ENCODE assay signal across 15 cellular contexts in the genomic region with DNA sequence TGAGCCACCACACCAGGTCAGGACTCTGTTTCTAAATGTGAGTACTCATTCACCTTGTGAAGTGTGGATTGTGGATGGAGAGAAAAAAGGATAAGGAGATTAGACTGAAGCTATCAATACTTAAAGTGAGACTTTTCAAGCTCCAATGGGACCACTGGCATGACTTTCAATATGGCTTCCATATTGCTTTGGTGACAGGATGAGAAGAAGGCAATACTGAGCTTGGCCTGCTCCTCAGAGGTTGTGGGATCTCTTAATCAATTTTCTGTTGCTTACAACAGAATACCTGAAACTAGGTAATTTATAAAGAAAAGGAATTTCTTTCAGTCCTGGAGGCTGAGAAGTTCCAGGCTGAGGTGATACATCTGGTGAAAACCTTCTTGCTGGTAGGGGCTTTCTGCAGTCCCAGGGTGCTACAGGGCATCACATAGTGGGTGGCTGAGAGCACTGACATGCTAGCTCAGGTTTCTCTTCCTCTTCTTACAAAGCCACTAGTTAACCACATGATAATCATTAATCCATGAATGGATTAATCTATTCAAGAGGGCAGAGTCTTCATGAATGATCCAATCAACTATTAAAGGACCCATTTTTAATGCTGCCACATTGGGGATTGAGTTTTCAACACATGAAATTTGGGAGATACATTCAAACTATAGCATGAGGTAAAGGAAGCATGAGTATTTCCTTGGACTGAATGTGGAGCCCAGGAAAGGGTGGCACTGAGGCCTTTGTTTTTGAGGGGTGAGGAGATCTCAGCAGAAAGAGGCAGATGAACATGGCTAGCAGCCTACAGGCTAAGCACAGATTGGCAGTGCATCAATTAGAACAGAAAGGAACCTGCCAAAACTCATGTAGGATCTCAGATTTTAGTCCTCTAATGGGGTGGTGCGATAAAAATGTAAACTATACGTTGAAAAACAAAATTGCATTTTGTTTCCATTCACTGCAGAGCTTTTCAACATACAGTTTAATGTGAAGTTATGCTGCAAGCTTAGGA.
DNase-seq lines count a peak whose midpoint lies in the region; ATAC-seq, FAIRE-seq and TF ChIP-seq lines count a peak whose summit lies in the region.
"Had no signal": no experiment of that assay in that cellular context is flagged by ENCODE, and none has a peak within 500 bp of the region (broad histone marks: within the 10 kb centered on the region; RNA-seq: fewer than 3 reads in every experiment).

No MANE protein-coding gene starts in this region.

- FAIRE-seq in small intestine (lab: Jason Lieb, UNC) = no peak

- TF ChIP-seq CTCF in GM12865 (IDR thresholded peaks at IDR 0.05; ENCODE audit: insufficient read depth, low read depth, low read length, missing control alignments) = no peak

- ATAC-seq in GM19438 (IDR thresholded peaks at IDR 0.05; ENCODE audit: low read depth, unreplicated experiment) = peak; percentile 99
- peak; percentile 99 for ATAC-seq in HG02840 (IDR thresholded peaks at IDR 0.05; ENCODE audit: low FRiP score, unreplicated experiment)
- ATAC-seq in HG03457 (IDR thresholded peaks at IDR 0.05; ENCODE audit: unreplicated experiment) = peak; percentile 100
- ATAC-seq: activated T-helper 17 cell treated with anti-CD3 and anti-CD28 coated beads, Interleukin-2, amount 50 U/mL, for 72 hours had no signal

- H3K4me1 ChIP-seq in small intestine (ENCODE audit: control insufficient read depth in 2 of 2, insufficient read depth in 1 of 2, low read depth in 1 of 2, low read length in 1 of 2) = no peaks in the 10 kb centered on the region

- H3K36me3 ChIP-seq in small intestine (ENCODE audit: control insufficient read depth in 2 of 2, insufficient read depth in 2 of 2, low read length in 2 of 2) = no peaks in the 10 kb centered on the region
- H3K36me3 ChIP-seq: cardiac muscle cell had no signal

- H3K27me3 ChIP-seq in small intestine (ENCODE audit: control insufficient read depth in 2 of 2, insufficient read depth in 2 of 2, low read length in 2 of 2) = no peaks in the 10 kb centered on the region
- H3K27me3 ChIP-seq: cardiac muscle cell had no signal

- WGBS in small intestine, 3 donors = 86 to 96% (median 86%) methylated on average over 2 of the region's 2 CpGs

- H3K4me3 ChIP-seq in GM12865 (ENCODE audit: low read depth, low read length) (no peak overlapping the region), small intestine (ENCODE audit: low read depth in 1 of 2, low read length in 2 of 2) (no peak overlapping the region)
- H3K4me3 ChIP-seq: cardiac muscle cell, GM23248 had no signal

- H3K27ac ChIP-seq in small intestine (ENCODE audit: low read depth in 1 of 2, low read length in 1 of 2) = no peak overlapping the region
- H3K27ac ChIP-seq: cardiac muscle cell, GM23248 had no signal

- DNase-seq in GM12865 (ENCODE audit: low read depth) (peak; percentile 41), NCI-H748 treated with DMSO at 0.1 percent for 48 hours (lab: John Stamatoyannopoulos, UW) (no peak), small intestine (no peak), GM19240 (ENCODE audit: insufficient read length, low spot score) (no peak), DMS79 (lab: John Stamatoyannopoulos, UW) (no peak)
- DNase-seq: ACHN, DMS79 treated with DMSO at 0.1 percent for 48 hours, GM23248, NCI-H2171 treated with DMSO at 0.1 percent for 48 hours, RPMI8226 had no signal

- no peaks in the 10 kb centered on the region for H3K9me3 ChIP-seq in small intestine (ENCODE audit: control insufficient read depth, low read depth)
